ENCODE assay signal across 14 cellular contexts in genomic region chr3:124552224-124552623, GRCh38.
A peak's percentile ranks its signal among the peaks of the same experiment; 100 is the strongest.
DNase-seq lines count a peak whose midpoint lies in the region; ATAC-seq and TF ChIP-seq lines count a peak whose summit lies in the region.
"Had no signal": no experiment of that assay in that cellular context is flagged by ENCODE, and none has a peak within 500 bp of the region (broad histone marks: within the 10 kb centered on the region; RNA-seq: fewer than 3 reads in every experiment).

No MANE protein-coding gene starts in this region.

- H3K27me3 Mint-ChIP-seq in CD14-positive monocyte (ENCODE audit: low read depth in 3 of 3): peaks cover 7 to 10% (median 10%) of the 10 kb centered on the region in 3 donors

- TF ChIP-seq CTCF in lung (IDR thresholded peaks at IDR 0.05; ENCODE audit: control extremely low read depth, extremely low read depth) (no peak), uterus (IDR thresholded peaks at IDR 0.05) (no peak), CD14-positive monocyte (IDR thresholded peaks at IDR 0.05) (no peak)

- no peak overlapping the region for H3K27ac ChIP-seq in lung (ENCODE audit: low read depth in 1 of 2, low read length in 1 of 2)
- H3K27ac ChIP-seq in uterus: no peak overlapping the region

- peaks cover 1 to 6% of the 10 kb centered on the region in 2 donors for H3K4me1 ChIP-seq in lung (ENCODE audit: control insufficient read depth in 2 of 2, insufficient read depth in 2 of 2, low read length in 2 of 2)
- H3K4me1 ChIP-seq in uterus: no peaks in the 10 kb centered on the region

- H3K4me1 Mint-ChIP-seq in CD14-positive monocyte: no peaks in the 10 kb centered on the region

- H3K27me3 ChIP-seq in lung (ENCODE audit: control insufficient read depth, insufficient read depth) (no peaks in the 10 kb centered on the region), uterus (no peaks in the 10 kb centered on the region)

- WGBS in lung, 2 donors: 49 to 64% methylated on average over 5 of the region's 5 CpGs

- TF ChIP-seq POLR2A in uterus (IDR thresholded peaks at IDR 0.05): no peak

- H3K4me3 ChIP-seq in lung: no peak overlapping the region
- H3K4me3 ChIP-seq in uterus: no peak overlapping the region

- H3K36me3 ChIP-seq in lung (ENCODE audit: control insufficient read depth in 2 of 2, insufficient read depth in 2 of 2, low read length in 2 of 2) (no peaks in the 10 kb centered on the region), uterus (no peaks in the 10 kb centered on the region)

- H3K4me3 Mint-ChIP-seq in CD14-positive monocyte: no peak overlapping the region
- H3K4me3 Mint-ChIP-seq: activated T-helper 17 cell treated with anti-CD3 and anti-CD28 coated beads, Interleukin-2, amount 50 U/mL, for 72 hours had no signal

- H3K27ac Mint-ChIP-seq in CD14-positive monocyte: peak overlapping the region in 1 of 7 donors; percentile 19
- H3K27ac Mint-ChIP-seq: activated T-helper 17 cell treated with anti-CD3 and anti-CD28 coated beads, Interleukin-2, amount 50 U/mL, for 72 hours had no signal

- H3K9me3 ChIP-seq in lung (ENCODE audit: control insufficient read depth in 2 of 2, insufficient read depth in 1 of 2, low read length in 1 of 2) (no peaks in the 10 kb centered on the region), uterus (no peaks in the 10 kb centered on the region)

- peak; percentile 16 for DNase-seq in EH (ENCODE audit: low read depth)
- DNase-seq in NCI-H1105 treated with DMSO at 0.1 percent for 48 hours (lab: John Stamatoyannopoulos, UW): peak; percentile 84
- peak; percentile 58 for DNase-seq in amniotic epithelial cell (ENCODE audit: low read depth)
- peak; percentile 67 for DNase-seq in lung (ENCODE audit: low spot score)
- no peak for DNase-seq in AML-193 (lab: John Stamatoyannopoulos, UW)
- no peak for DNase-seq in uterus
- no peak for DNase-seq in CD14-positive monocyte (ENCODE audit: low spot score)
- DNase-seq: activated CD4-positive, alpha-beta T cell treated with anti-CD3 and anti-CD28 coated beads for 1 hour; caudate nucleus; DND-41; MV-4-11; stimulated activated CD4-positive, alpha-beta T cell treated with anti-CD3 and anti-CD28 coated beads, Interleukin-15, amount 100 ng/mL, for 24 hours had no signal

- ATAC-seq in lung (ENCODE audit: insufficient read depth, low FRiP score) (no peak), HG02840 (IDR thresholded peaks at IDR 0.05; ENCODE audit: low FRiP score, unreplicated experiment) (no peak)
- ATAC-seq: activated T-helper 17 cell treated with anti-CD3 and anti-CD28 coated beads, Interleukin-2, amount 50 U/mL, for 72 hours had no signal

- intact Hi-C loops in uterus (cut with DNase I; ENCODE audit: low total_unique reads) (loop anchor here (10.0 kb wide), 1 partner anchor 57 kb away; no protein-coding TSS in a partner anchor), CD14-positive monocyte (cut with micrococcal nuclease) (no loop called here)

- no peaks in the 10 kb centered on the region for H3K36me3 Mint-ChIP-seq in CD14-positive monocyte

- no peaks in the 10 kb centered on the region for H3K9me3 Mint-ChIP-seq in CD14-positive monocyte
- H3K9me3 Mint-ChIP-seq: activated T-helper 17 cell treated with anti-CD3 and anti-CD28 coated beads, Interleukin-2, amount 50 U/mL, for 72 hours had no signal

Comparison
In these comparisons a context has a peak if more than half of its experiments do, and no peak if none do; other contexts are left out.
1. DNase-seq: peak in EH (single experiment), NCI-H1105 treated with DMSO at 0.1 percent for 48 hours (single experiment), amniotic epithelial cell (single experiment) and lung (single experiment); none in AML-193 (0 of 2), uterus (0 of 2) and CD14-positive monocyte (single experiment).